17 cellular contexts compared by ENCODE assay signal in the genomic region with DNA sequence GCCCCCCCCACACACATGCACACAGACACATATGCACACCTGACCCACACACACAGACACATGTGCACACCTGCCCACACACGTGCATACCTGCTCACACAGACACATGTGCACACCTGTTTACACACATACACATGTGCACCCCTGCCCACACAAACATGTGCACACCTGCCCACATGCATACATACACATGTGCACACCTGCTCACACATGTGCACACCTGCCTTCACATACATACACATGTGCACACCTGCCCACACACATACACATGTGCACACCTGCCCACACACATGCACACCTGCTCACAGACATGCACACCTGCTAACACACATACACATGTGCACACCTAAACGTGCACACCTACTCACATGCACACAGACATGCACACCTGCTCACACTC.
DNase-seq lines count a peak whose midpoint lies in the region; ATAC-seq, FAIRE-seq and TF ChIP-seq lines count a peak whose summit lies in the region.
"Had no signal": no experiment of that assay in that cellular context is flagged by ENCODE, and none has a peak within 500 bp of the region (broad histone marks: within the 10 kb centered on the region; RNA-seq: fewer than 3 reads in every experiment).

No MANE protein-coding gene starts in this region.

- H2AFZ ChIP-seq in HepG2 (ENCODE audit: low read length) (no peak overlapping the region), neural progenitor cell (replicated peaks) (no peak overlapping the region)

- intact Hi-C loops in HepG2 (cut with micrococcal nuclease; ENCODE audit: unreplicated experiment): no loop called here
- intact Hi-C loops in right lobe of liver (cut with DNase I): no loop called here

- H3K4me1 Mint-ChIP-seq in neural progenitor cell: no peaks in the 10 kb centered on the region
- H3K4me1 Mint-ChIP-seq: CD14-positive monocyte had no signal

- H3K27ac ChIP-seq in HepG2 (ENCODE audit: extremely low read length, insufficient read depth, low read length) (no peak overlapping the region), right lobe of liver (no peak overlapping the region), neural progenitor cell (no peak overlapping the region), caudate nucleus (ENCODE audit: low read depth, low read length) (no peak overlapping the region)
- H3K27ac ChIP-seq: BLaER1 had no signal

- H3K4me3 Mint-ChIP-seq in neural progenitor cell: peak overlapping the region; percentile 22
- H3K4me3 Mint-ChIP-seq: CD14-positive monocyte; CD4-positive, alpha-beta memory T cell had no signal

- TF ChIP-seq POLR2A in HepG2 (IDR thresholded peaks at IDR 0.05; ENCODE audit: insufficient read depth in 1 of 2, low read depth in 2 of 2, low read length in 2 of 2): no peak
- no peak for TF ChIP-seq POLR2A in right lobe of liver (IDR thresholded peaks at IDR 0.05)

- no peak for TF ChIP-seq RAD21 in HepG2 (CRISPR knock-in tag; IDR thresholded peaks at IDR 0.05)

- H4K20me1 ChIP-seq in HepG2 (ENCODE audit: insufficient read depth, low read length) (no peaks in the 10 kb centered on the region), neural progenitor cell (ENCODE audit: low read depth) (no peaks in the 10 kb centered on the region)
- H4K20me1 ChIP-seq: BLaER1 had no signal

- H3K4me3 ChIP-seq in HepG2 (replicated peaks in 1 of 3; ENCODE audit: insufficient read depth in 1 of 3, low read depth in 2 of 3, low read length in 3 of 3) (no peak overlapping the region), right lobe of liver (no peak overlapping the region), iPS-18c (ENCODE audit: insufficient read depth, low read depth, low read length) (peak overlapping the region; percentile 20; the same call in 1 of the 2 replicates), neural progenitor cell (no peak overlapping the region)
- H3K4me3 ChIP-seq: BLaER1, HAP-1 had no signal

- TF ChIP-seq CTCF in HepG2 (CRISPR knock-in tag; IDR thresholded peaks at IDR 0.05) (no peak), right lobe of liver (IDR thresholded peaks at IDR 0.05) (no peak), neural progenitor cell (IDR thresholded peaks at IDR 0.05) (no peak)

- WGBS in HepG2 (ENCODE audit: low lambda C conversion rate): 0% methylated on average over 1 of the region's 2 CpGs
- no CpG with 5 or more reads among the region's 2 CpGs for WGBS in right lobe of liver (ENCODE audit: insufficient coverage, low coverage, low lambda C conversion rate, missing lambda C conversion rate)

- no peak for FAIRE-seq in HepG2 (lab: Jason Lieb, UNC)
- FAIRE-seq: H1 had no signal

- peaks cover 62% of the 10 kb centered on the region for H3K9me3 Mint-ChIP-seq in neural progenitor cell

- peaks cover 11% of the 10 kb centered on the region for H3K36me3 Mint-ChIP-seq in neural progenitor cell
- H3K36me3 Mint-ChIP-seq: CD14-positive monocyte had no signal

- BruUV-seq in HepG2 (replicated peaks; lab: Mats Ljungman, UMichigan): no TSS peak

- H3K27me3 Mint-ChIP-seq in neural progenitor cell (ENCODE audit: insufficient read depth, low read depth): peaks cover 11% of the 10 kb centered on the region
- H3K27me3 Mint-ChIP-seq: CD4-positive, alpha-beta memory T cell had no signal

- in situ Hi-C loops in HepG2 (cut with HindIII; ENCODE audit: extremely low pct_ligation_motif_present, low pct_unique_long_range_greater_than_20kb): no loop called here

- POLR2A ChIA-PET in HepG2 (lab: Yijun Ruan, JAX): no interaction called here

- H3K79me2 ChIP-seq in HepG2 (ENCODE audit: insufficient read depth, low read length): no peaks in the 10 kb centered on the region
- H3K79me2 ChIP-seq in neural progenitor cell (ENCODE audit: low read depth): no peaks in the 10 kb centered on the region

- no peak overlapping the region for H3K9ac ChIP-seq in HepG2 (ENCODE audit: insufficient read depth, low read depth, low read length)
- H3K9ac ChIP-seq in neural progenitor cell: no peak overlapping the region
- H3K9ac ChIP-seq: BLaER1 had no signal

- H3K27me3 ChIP-seq in HepG2 (ENCODE audit: control insufficient read depth in 1 of 2, insufficient read depth in 2 of 2, low read length in 2 of 2) (no peaks in the 10 kb centered on the region), right lobe of liver (no peaks in the 10 kb centered on the region), neural progenitor cell (no peaks in the 10 kb centered on the region)
- H3K27me3 ChIP-seq: BLaER1 had no signal

- no peaks in the 10 kb centered on the region for H3K9me3 ChIP-seq in HepG2 (ENCODE audit: low read length)
- H3K9me3 ChIP-seq in right lobe of liver: no peaks in the 10 kb centered on the region
- H3K9me3 ChIP-seq in iPS-18c (ENCODE audit: control insufficient read depth, insufficient read depth, low read length): peaks cover 53% of the 10 kb centered on the region
- peaks cover 3% of the 10 kb centered on the region for H3K9me3 ChIP-seq in neural progenitor cell (ENCODE audit: low read depth)
- H3K9me3 ChIP-seq: HAP-1 had no signal

- H3K27ac Mint-ChIP-seq in neural progenitor cell: no peak overlapping the region
- H3K27ac Mint-ChIP-seq: CD14-positive monocyte; CD4-positive, alpha-beta memory T cell had no signal

- H3K4me1 ChIP-seq in HepG2 (ENCODE audit: insufficient read depth, low read length): no peaks in the 10 kb centered on the region
- no peaks in the 10 kb centered on the region for H3K4me1 ChIP-seq in right lobe of liver
- no peaks in the 10 kb centered on the region for H3K4me1 ChIP-seq in neural progenitor cell
- H3K4me1 ChIP-seq: BLaER1, HAP-1 had no signal

- H3K4me2 ChIP-seq in HepG2 (ENCODE audit: low read depth, low read length) (no peak overlapping the region), neural progenitor cell (no peak overlapping the region)
- H3K4me2 ChIP-seq: BLaER1 had no signal

- H3K36me3 ChIP-seq in HepG2 (replicated peaks in 1 of 2; ENCODE audit: control insufficient read depth in 1 of 2, insufficient read depth in 2 of 2, low read length in 2 of 2): no peaks in the 10 kb centered on the region
- no peaks in the 10 kb centered on the region for H3K36me3 ChIP-seq in right lobe of liver
- H3K36me3 ChIP-seq in neural progenitor cell: no peaks in the 10 kb centered on the region
- H3K36me3 ChIP-seq: BLaER1, HAP-1 had no signal

- H3F3A ChIP-seq in neural progenitor cell (ENCODE audit: low read depth): peaks cover 11% of the 10 kb centered on the region

- ATAC-seq in HepG2: no peak
- no peak for ATAC-seq in right lobe of liver
- no peak for ATAC-seq in GM19463 (IDR thresholded peaks at IDR 0.05; ENCODE audit: unreplicated experiment)

- DNase-seq in HepG2 (ENCODE audit: low spot score) (no peak), right lobe of liver (no peak), neural progenitor cell (ENCODE audit: low spot score) (no peak), NCI-H748 treated with DMSO at 0.1 percent for 48 hours (lab: John Stamatoyannopoulos, UW) (no peak), caudate nucleus (lab: John Stamatoyannopoulos, UW) (no peak)
- DNase-seq: 8988T; CD4-positive, alpha-beta memory T cell; DMS153; DMS79 treated with DMSO at 0.1 percent for 48 hours; GF-D8; IMR-90 had no signal

- CTCF ChIA-PET in HepG2 (lab: Yijun Ruan, JAX; ENCODE audit: low intra/inter-chr PET ratio, low total read pairs): no interaction called here

- TF ChIP-seq EP300 in HepG2 (IDR thresholded peaks at IDR 0.05; ENCODE audit: low read depth in 2 of 2, low read length in 2 of 2): no peak
- no peak for TF ChIP-seq EP300 in HepG2 (CRISPR knock-in tag; IDR thresholded peaks at IDR 0.05; ENCODE audit: borderline replicate concordance)

TF ChIP-seq in HepG2, 621 proteins besides CTCF, POLR2A, EP300 and RAD21:
- no peak for TF ChIP-seq HOXA9 (CRISPR knock-in tag; IDR thresholded peaks at IDR 0.05; ENCODE audit: borderline replicate concordance)
- TF ChIP-seq, protein P1, sequence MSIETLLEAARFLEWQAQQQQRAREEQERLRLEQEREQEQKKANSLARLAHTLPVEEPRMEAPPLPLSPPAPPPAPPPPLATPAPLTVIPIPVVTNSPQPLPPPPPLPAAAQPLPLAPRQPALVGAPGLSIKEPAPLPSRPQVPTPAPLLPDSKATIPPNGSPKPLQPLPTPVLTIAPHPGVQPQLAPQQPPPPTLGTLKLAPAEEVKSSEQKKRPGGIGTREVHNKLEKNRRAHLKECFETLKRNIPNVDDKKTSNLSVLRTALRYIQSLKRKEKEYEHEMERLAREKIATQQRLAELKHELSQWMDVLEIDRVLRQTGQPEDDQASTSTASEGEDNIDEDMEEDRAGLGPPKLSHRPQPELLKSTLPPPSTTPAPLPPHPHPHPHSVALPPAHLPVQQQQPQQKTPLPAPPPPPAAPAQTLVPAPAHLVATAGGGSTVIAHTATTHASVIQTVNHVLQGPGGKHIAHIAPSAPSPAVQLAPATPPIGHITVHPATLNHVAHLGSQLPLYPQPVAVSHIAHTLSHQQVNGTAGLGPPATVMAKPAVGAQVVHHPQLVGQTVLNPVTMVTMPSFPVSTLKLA (IDR thresholded peaks at IDR 0.05): peak; percentile 99
TF ChIP-seq in HepG2: peak in this region for 1.
